Comparison of ENCODE assay signal across 8 cellular contexts in genomic region chr9:95131023-95131943, GRCh38.
DNase-seq lines count a peak whose midpoint lies in the region; ATAC-seq and FAIRE-seq lines count a peak whose summit lies in the region.

No MANE protein-coding gene starts in this region.

- DNase-seq in GM04504 (ENCODE audit: low read depth) (peak; percentile 54), NCI-H1048 (lab: John Stamatoyannopoulos, UW) (peak; percentile 7), T-helper 1 cell (peak in 4 of 5 donors; percentile 14 to 28 (median 26)), astrocyte of the hippocampus (ENCODE audit: low read depth, low spot score) (peak; percentile 86), iPS DF 19.7 (ENCODE audit: low read depth, low spot score) (peak; percentile 67), small intestine (peak; percentile 74), mesenteric fat pad (ENCODE audit: low spot score) (no peak)

- no peak for ATAC-seq in HG02885 (IDR thresholded peaks at IDR 0.05; ENCODE audit: poor library complexity, unreplicated experiment)

- 36 to 47% (median 46%) methylated on average over 7 of the region's 7 CpGs for WGBS in small intestine, 3 donors

- H3K4me3 ChIP-seq in small intestine (ENCODE audit: low read depth in 1 of 2, low read length in 2 of 2) = no peak overlapping the region

- H3K9me3 ChIP-seq in small intestine (ENCODE audit: control insufficient read depth, low read depth) = no peaks in the 10 kb centered on the region

- peaks cover 0 to 3% of the 10 kb centered on the region in 2 donors for H3K4me1 ChIP-seq in small intestine (ENCODE audit: control insufficient read depth in 2 of 2, insufficient read depth in 1 of 2, low read depth in 1 of 2, low read length in 1 of 2)

- H3K27ac ChIP-seq in small intestine (ENCODE audit: low read depth in 1 of 2, low read length in 1 of 2) = peak overlapping the region in 1 of 2 donors; percentile 14

- FAIRE-seq in small intestine (lab: Jason Lieb, UNC) = no peak

- H3K27me3 ChIP-seq in small intestine (ENCODE audit: control insufficient read depth in 2 of 2, insufficient read depth in 2 of 2, low read length in 2 of 2) = no peaks in the 10 kb centered on the region

- no peaks in the 10 kb centered on the region for H3K36me3 ChIP-seq in small intestine (ENCODE audit: control insufficient read depth in 2 of 2, insufficient read depth in 2 of 2, low read length in 2 of 2)
